ENCODE assay signal across 12 cellular contexts in the genomic region with DNA sequence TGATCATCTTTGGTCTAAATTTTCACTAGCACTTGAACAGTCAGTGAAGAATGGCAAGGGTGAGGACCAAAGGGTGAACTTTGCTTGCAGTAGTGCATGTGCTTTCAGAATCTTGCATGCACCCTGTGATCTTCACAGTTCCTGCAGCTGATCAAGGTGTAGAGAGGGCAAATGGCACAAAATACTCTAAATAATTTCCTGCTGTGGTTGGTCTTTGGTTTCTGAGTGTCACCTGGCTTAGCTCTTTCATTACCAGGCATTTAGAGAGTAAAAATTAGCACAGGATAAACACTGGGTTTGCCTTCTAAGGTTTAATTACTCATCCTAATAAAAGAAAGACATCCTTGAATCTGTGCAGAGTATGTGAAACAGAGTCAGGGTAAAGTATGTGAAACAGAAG. TPM values are rescaled to one million over a fixed set of nuclear protein-coding genes. Genes with fewer than 3 reads are reported as not detected.
A peak's percentile ranks its signal among the peaks of the same experiment; 100 is the strongest.
DNase-seq lines count a peak whose midpoint lies in the region; ATAC-seq and TF ChIP-seq lines count a peak whose summit lies in the region.
"Had no signal": no experiment of that assay in that cellular context is flagged by ENCODE, and none has a peak within 500 bp of the region (broad histone marks: within the 10 kb centered on the region; RNA-seq: fewer than 3 reads in every experiment).

No MANE protein-coding gene starts in this region.

- intact Hi-C loops in stomach (cut with DNase I; ENCODE audit: low total_unique reads), result no loop called here

- no peaks in the 10 kb centered on the region for H3K27me3 ChIP-seq in stomach
- H3K27me3 ChIP-seq: BLaER1, esophagus muscularis mucosa had no signal

- peaks cover 90% of the 10 kb centered on the region for H3K4me1 Mint-ChIP-seq in activated naive CD4-positive, alpha-beta T cell treated with anti-CD3 and anti-CD28 coated beads, Interleukin-2, amount 10 ng/mL, durations not matched to agents 7 days and 5 days
- peaks cover 64% of the 10 kb centered on the region for H3K4me1 Mint-ChIP-seq in activated naive CD8-positive, alpha-beta T cell treated with anti-CD3 and anti-CD28 coated beads, Interleukin-2, amount 10 ng/mL, durations not matched to agents 7 days and 5 days

- H3K4me1 ChIP-seq in stomach, result peaks cover 46 to 98% (median 80%) of the 10 kb centered on the region in 4 donors

- peak; percentile 35 for ATAC-seq in HG03354 (IDR thresholded peaks at IDR 0.05; ENCODE audit: poor library complexity, severe bottlenecking, unreplicated experiment)
- ATAC-seq in activated naive CD8-positive, alpha-beta T cell treated with anti-CD3 and anti-CD28 coated beads, Interleukin-2, amount 10 ng/mL, durations not matched to agents 7 days and 5 days (ENCODE audit: low read depth), result peak; percentile 67

- CTCF ChIA-PET in activated naive CD4-positive, alpha-beta T cell treated with anti-CD3 and anti-CD28 coated beads, Interleukin-2, amount 10 ng/mL, durations not matched to agents 7 days and 5 days (lab: Charles Lee), result interaction anchor here (1.1 to 1.8 kb wide), 3 partner anchors 8 to 446 kb away, joined by 3 to 5 read pairs (median 3); no protein-coding TSS in a partner anchor

- H3K4me3 Mint-ChIP-seq in activated naive CD4-positive, alpha-beta T cell treated with anti-CD3 and anti-CD28 coated beads, Interleukin-2, amount 10 ng/mL, durations not matched to agents 7 days and 5 days, result peak overlapping the region; percentile 2
- peak overlapping the region; percentile 75 for H3K4me3 Mint-ChIP-seq in activated naive CD8-positive, alpha-beta T cell treated with anti-CD3 and anti-CD28 coated beads, Interleukin-2, amount 10 ng/mL, durations not matched to agents 7 days and 5 days

- H3K27ac ChIP-seq in stomach, result peak overlapping the region in 4 of 5 donors; percentile 3 to 49 (median 30)
- H3K27ac ChIP-seq: BLaER1 had no signal

- no peaks in the 10 kb centered on the region for H3K9me3 Mint-ChIP-seq in activated naive CD4-positive, alpha-beta T cell treated with anti-CD3 and anti-CD28 coated beads, Interleukin-2, amount 10 ng/mL, durations not matched to agents 7 days and 5 days
- no peaks in the 10 kb centered on the region for H3K9me3 Mint-ChIP-seq in activated naive CD8-positive, alpha-beta T cell treated with anti-CD3 and anti-CD28 coated beads, Interleukin-2, amount 10 ng/mL, durations not matched to agents 7 days and 5 days

- peaks cover 62% of the 10 kb centered on the region for H3K36me3 Mint-ChIP-seq in activated naive CD4-positive, alpha-beta T cell treated with anti-CD3 and anti-CD28 coated beads, Interleukin-2, amount 10 ng/mL, durations not matched to agents 7 days and 5 days
- H3K36me3 Mint-ChIP-seq in activated naive CD8-positive, alpha-beta T cell treated with anti-CD3 and anti-CD28 coated beads, Interleukin-2, amount 10 ng/mL, durations not matched to agents 7 days and 5 days, result peaks cover 34% of the 10 kb centered on the region

- no peak for TF ChIP-seq POLR2A in stomach (IDR thresholded peaks at IDR 0.05)

- peak overlapping the region; percentile 77 for H3K27ac Mint-ChIP-seq in activated naive CD4-positive, alpha-beta T cell treated with anti-CD3 and anti-CD28 coated beads, Interleukin-2, amount 10 ng/mL, durations not matched to agents 7 days and 5 days
- peak overlapping the region; percentile 59 for H3K27ac Mint-ChIP-seq in activated naive CD8-positive, alpha-beta T cell treated with anti-CD3 and anti-CD28 coated beads, Interleukin-2, amount 10 ng/mL, durations not matched to agents 7 days and 5 days

- no peaks in the 10 kb centered on the region for H3K9me3 ChIP-seq in stomach
- H3K9me3 ChIP-seq: BLaER1, esophagus muscularis mucosa had no signal

- no peaks in the 10 kb centered on the region for H3K27me3 Mint-ChIP-seq in activated naive CD4-positive, alpha-beta T cell treated with anti-CD3 and anti-CD28 coated beads, Interleukin-2, amount 10 ng/mL, durations not matched to agents 7 days and 5 days
- H3K27me3 Mint-ChIP-seq in activated naive CD8-positive, alpha-beta T cell treated with anti-CD3 and anti-CD28 coated beads, Interleukin-2, amount 10 ng/mL, durations not matched to agents 7 days and 5 days, result no peaks in the 10 kb centered on the region

- no peak for DNase-seq in activated naive CD4-positive, alpha-beta T cell treated with anti-CD3 and anti-CD28 coated beads, Interleukin-2, amount 10 ng/mL, durations not matched to agents 7 days and 5 days
- DNase-seq in activated naive CD4-positive, alpha-beta T cell treated with anti-CD3 and anti-CD28 coated beads, Interleukin-2, amount 50 U/mL, for 16 hours, result no peak
- DNase-seq in activated naive CD8-positive, alpha-beta T cell treated with anti-CD3 and anti-CD28 coated beads, Interleukin-2, amount 10 ng/mL, durations not matched to agents 7 days and 5 days, result no peak
- DNase-seq in stomach (no peak), OCI-M2 (lab: John Stamatoyannopoulos, UW; ENCODE audit: unreplicated experiment) (no peak)
- DNase-seq in activated CD8-positive, alpha-beta memory T cell treated with anti-CD3 and anti-CD28 coated beads, Interleukin-2, amount 50 U/mL, for 48 hours, result no peak
- no peak for DNase-seq in stimulated activated naive CD4-positive, alpha-beta T cell (lab: John Stamatoyannopoulos, UW)
- DNase-seq: H7, NCI-H446 had no signal

- POLR2A ChIA-PET in activated naive CD8-positive, alpha-beta T cell treated with anti-CD3 and anti-CD28 coated beads, Interleukin-2, amount 10 ng/mL, durations not matched to agents 7 days and 5 days (lab: Charles Lee), result interaction anchor here (1.0 to 2.6 kb wide), 4 partner anchors 8 to 451 kb away, joined by 3 to 13 read pairs (median 4); a partner anchor contains a TSS

- H3K4me3 ChIP-seq in stomach, result no peak overlapping the region
- H3K4me3 ChIP-seq: BLaER1 had no signal

- H3K36me3 ChIP-seq in stomach, result peaks cover 0 to 5% (median 0%) of the 10 kb centered on the region in 4 donors

- TF ChIP-seq EP300 in stomach (IDR thresholded peaks at IDR 0.05), result no peak

- no peak for TF ChIP-seq CTCF in stomach (IDR thresholded peaks at IDR 0.05)

RNA-seq across cellular contexts. Expression of a gene that starts 11.4 kb away (rescaled TPM):
- total RNA-seq in activated naive CD8-positive, alpha-beta T cell treated with anti-CD3 and anti-CD28 coated beads, Interleukin-2, amount 10 ng/mL, durations not matched to agents 7 days and 5 days, result 10 to 100 TPM; 50.9 to 59.9 TPM
- total RNA-seq in stomach, result 10 to 100 TPM in 4 of 5 donors, 1 to 10 TPM in 1; 7.2 to 73.4 (median 40.6) TPM
- polyA plus RNA-seq in stomach, result 10 to 100 TPM in 1 of 3 donors, 1 to 10 TPM in 2; 7.8 to 20.2 (median 9.5) TPM
